ENCODE assay signal across 1 cellular context in genomic region chr12:53200458-53201169, GRCh38.
TF ChIP-seq lines count a peak whose summit lies in the region.

No MANE protein-coding gene starts in this region.

TF ChIP-seq in GM12878, 131 proteins besides CTCF, POLR2A, EP300 and RAD21 (continues in another document):
- no peak for TF ChIP-seq FOXK2 (IDR thresholded peaks at IDR 0.05)
- TF ChIP-seq IKZF2 (IDR thresholded peaks at IDR 0.05) = peak; percentile 100
- TF ChIP-seq RELA (IDR thresholded peaks at IDR 0.05; ENCODE audit: borderline replicate concordance, partially characterized antibody) = no peak
- peak; percentile 80; the same call in 1 of the 2 replicates for TF ChIP-seq BACH1 (IDR thresholded peaks at IDR 0.05; ENCODE audit: borderline replicate concordance)
- peak in 1 of 2 experiments; percentile 78; a peak in 2 of 4 replicates for TF ChIP-seq BHLHE40 (IDR thresholded peaks at IDR 0.05; ENCODE audit: borderline replicate concordance in 1 of 2, low read depth in 2 of 2, low read length in 1 of 2)
- no peak for TF ChIP-seq MXI1 (IDR thresholded peaks at IDR 0.05; ENCODE audit: low read depth, low read length)
- peak; percentile 83 for TF ChIP-seq ATF2 (IDR thresholded peaks at IDR 0.05; ENCODE audit: low read length)
- TF ChIP-seq ZNF274 (IDR thresholded peaks at IDR 0.05; ENCODE audit: insufficient read depth, insufficient read length) = no peak
- TF ChIP-seq NFXL1 (IDR thresholded peaks at IDR 0.05; ENCODE audit: borderline replicate concordance) = peak; percentile 98
- peak; percentile 81 for TF ChIP-seq IRF4 (IDR thresholded peaks at IDR 0.05; ENCODE audit: low read depth, low read length)
- 0 out of 2 replicates have a peak, but pooled peaks have one; percentile 12 for TF ChIP-seq GABPA (IDR thresholded peaks at IDR 0.05; ENCODE audit: low read depth)
- peak; percentile 95 for TF ChIP-seq MTA3 (IDR thresholded peaks at IDR 0.05; ENCODE audit: borderline replicate concordance, low read length)
- peak; percentile 24; the same call in 1 of the 2 replicates for TF ChIP-seq JUNB (IDR thresholded peaks at IDR 0.05)
- TF ChIP-seq, protein P1, sequence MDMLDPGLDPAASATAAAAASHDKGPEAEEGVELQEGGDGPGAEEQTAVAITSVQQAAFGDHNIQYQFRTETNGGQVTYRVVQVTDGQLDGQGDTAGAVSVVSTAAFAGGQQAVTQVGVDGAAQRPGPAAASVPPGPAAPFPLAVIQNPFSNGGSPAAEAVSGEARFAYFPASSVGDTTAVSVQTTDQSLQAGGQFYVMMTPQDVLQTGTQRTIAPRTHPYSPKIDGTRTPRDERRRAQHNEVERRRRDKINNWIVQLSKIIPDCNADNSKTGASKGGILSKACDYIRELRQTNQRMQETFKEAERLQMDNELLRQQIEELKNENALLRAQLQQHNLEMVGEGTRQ (IDR thresholded peaks at IDR 0.05; ENCODE audit: borderline replicate concordance, low read depth, low read length) = no peak
- no peak for TF ChIP-seq SMAD1 (IDR thresholded peaks at IDR 0.05; ENCODE audit: low read depth, partially characterized antibody)
- TF ChIP-seq SREBF2 (IDR thresholded peaks at IDR 0.05; ENCODE audit: low read length) = no peak
- TF ChIP-seq TCF12 (IDR thresholded peaks at IDR 0.05; ENCODE audit: low read depth, low read length) = 0 out of 2 replicates have a peak, but pooled peaks have one; percentile 4
- no peak for TF ChIP-seq SP1 (IDR thresholded peaks at IDR 0.05; ENCODE audit: low read depth, low read length)
- TF ChIP-seq HCFC1 (IDR thresholded peaks at IDR 0.05; ENCODE audit: low read length) = no peak
- TF ChIP-seq CBFB (IDR thresholded peaks at IDR 0.05; ENCODE audit: low read depth) = peak; percentile 88
- no peak for TF ChIP-seq IRF5 (IDR thresholded peaks at IDR 0.05; ENCODE audit: borderline replicate concordance)
- TF ChIP-seq, protein P2, sequence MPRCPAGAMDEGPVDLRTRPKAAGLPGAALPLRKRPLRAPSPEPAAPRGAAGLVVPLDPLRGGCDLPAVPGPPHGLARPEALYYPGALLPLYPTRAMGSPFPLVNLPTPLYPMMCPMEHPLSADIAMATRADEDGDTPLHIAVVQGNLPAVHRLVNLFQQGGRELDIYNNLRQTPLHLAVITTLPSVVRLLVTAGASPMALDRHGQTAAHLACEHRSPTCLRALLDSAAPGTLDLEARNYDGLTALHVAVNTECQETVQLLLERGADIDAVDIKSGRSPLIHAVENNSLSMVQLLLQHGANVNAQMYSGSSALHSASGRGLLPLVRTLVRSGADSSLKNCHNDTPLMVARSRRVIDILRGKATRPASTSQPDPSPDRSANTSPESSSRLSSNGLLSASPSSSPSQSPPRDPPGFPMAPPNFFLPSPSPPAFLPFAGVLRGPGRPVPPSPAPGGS (IDR thresholded peaks at IDR 0.05; ENCODE audit: borderline replicate concordance, insufficient read depth, low read depth, low read length, poor library complexity, severe bottlenecking) = peak; percentile 14
- TF ChIP-seq ZNF217 (IDR thresholded peaks at IDR 0.05) = peak; percentile 90
- TF ChIP-seq CREM (IDR thresholded peaks at IDR 0.05; ENCODE audit: low read depth) = peak; percentile 78
- no peak for TF ChIP-seq NR2C2 (IDR thresholded peaks at IDR 0.05; ENCODE audit: borderline replicate concordance, control insufficient read depth, insufficient read length, low read depth)
- no peak for TF ChIP-seq ZZZ3 (IDR thresholded peaks at IDR 0.05; ENCODE audit: control insufficient read depth, insufficient read length, low read depth)
- TF ChIP-seq SUPT20H (IDR thresholded peaks at IDR 0.05; ENCODE audit: borderline replicate concordance, control insufficient read depth, low read depth, low read length) = no peak
- TF ChIP-seq NBN (IDR thresholded peaks at IDR 0.05) = peak; percentile 91
- TF ChIP-seq EGR1 (IDR thresholded peaks at IDR 0.05; ENCODE audit: borderline replicate concordance in 1 of 2, low read depth in 2 of 2, low read length in 2 of 2) = 0 out of 3 replicates have a peak, but pooled peaks of 1 of the 2 experiments have one; percentile 25
- peak; percentile 72; the same call in 1 of the 2 replicates for TF ChIP-seq PML (IDR thresholded peaks at IDR 0.05; ENCODE audit: low read length)
- no peak for TF ChIP-seq EZH2 (IDR thresholded peaks at IDR 0.05; ENCODE audit: borderline replicate concordance, control insufficient read depth, low read depth, low read length)
- no peak for TF ChIP-seq ESRRA (IDR thresholded peaks at IDR 0.05; ENCODE audit: low read length)
- TF ChIP-seq KLF5 (IDR thresholded peaks at IDR 0.05; ENCODE audit: partially characterized antibody) = no peak
- no peak for TF ChIP-seq USF1 (IDR thresholded peaks at IDR 0.05; ENCODE audit: borderline replicate concordance, extremely low read length, insufficient read depth, low read depth, low read length)
- TF ChIP-seq YBX1 (IDR thresholded peaks at IDR 0.05) = no peak
- TF ChIP-seq BCL11A (IDR thresholded peaks at IDR 0.05; ENCODE audit: low read depth, low read length) = peak; percentile 71; the same call in 1 of the 2 replicates
- TF ChIP-seq ELK1 (IDR thresholded peaks at IDR 0.05; ENCODE audit: low read depth, low read length) = no peak
- TF ChIP-seq, protein P3, sequence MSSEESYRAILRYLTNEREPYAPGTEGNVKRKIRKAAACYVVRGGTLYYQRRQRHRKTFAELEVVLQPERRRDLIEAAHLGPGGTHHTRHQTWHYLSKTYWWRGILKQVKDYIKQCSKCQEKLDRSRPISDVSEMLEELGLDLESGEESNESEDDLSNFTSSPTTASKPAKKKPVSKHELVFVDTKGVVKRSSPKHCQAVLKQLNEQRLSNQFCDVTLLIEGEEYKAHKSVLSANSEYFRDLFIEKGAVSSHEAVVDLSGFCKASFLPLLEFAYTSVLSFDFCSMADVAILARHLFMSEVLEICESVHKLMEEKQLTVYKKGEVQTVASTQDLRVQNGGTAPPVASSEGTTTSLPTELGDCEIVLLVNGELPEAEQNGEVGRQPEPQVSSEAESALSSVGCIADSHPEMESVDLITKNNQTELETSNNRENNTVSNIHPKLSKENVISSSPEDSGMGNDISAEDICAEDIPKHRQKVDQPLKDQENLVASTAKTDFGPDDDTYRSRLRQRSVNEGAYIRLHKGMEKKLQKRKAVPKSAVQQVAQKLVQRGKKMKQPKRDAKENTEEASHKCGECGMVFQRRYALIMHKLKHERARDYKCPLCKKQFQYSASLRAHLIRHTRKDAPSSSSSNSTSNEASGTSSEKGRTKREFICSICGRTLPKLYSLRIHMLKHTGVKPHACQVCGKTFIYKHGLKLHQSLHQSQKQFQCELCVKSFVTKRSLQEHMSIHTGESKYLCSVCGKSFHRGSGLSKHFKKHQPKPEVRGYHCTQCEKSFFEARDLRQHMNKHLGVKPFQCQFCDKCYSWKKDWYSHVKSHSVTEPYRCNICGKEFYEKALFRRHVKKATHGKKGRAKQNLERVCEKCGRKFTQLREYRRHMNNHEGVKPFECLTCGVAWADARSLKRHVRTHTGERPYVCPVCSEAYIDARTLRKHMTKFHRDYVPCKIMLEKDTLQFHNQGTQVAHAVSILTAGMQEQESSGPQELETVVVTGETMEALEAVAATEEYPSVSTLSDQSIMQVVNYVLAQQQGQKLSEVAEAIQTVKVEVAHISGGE (CRISPR knock-in tag; IDR thresholded peaks at IDR 0.05) = no peak
- no peak for TF ChIP-seq ZBTB33 (IDR thresholded peaks at IDR 0.05)
- peak; percentile 49; the same call in 1 of the 2 replicates for TF ChIP-seq YY1 (IDR thresholded peaks at IDR 0.05; ENCODE audit: low read depth, low read length)
- peak; percentile 61; the same call in 1 of the 2 replicates for TF ChIP-seq CHD2 (IDR thresholded peaks at IDR 0.05; ENCODE audit: borderline replicate concordance, low read depth, low read length)
- no peak for TF ChIP-seq NRF1 (conservative IDR thresholded peaks at IDR 0.05; ENCODE audit: low read depth, low read length)
- TF ChIP-seq JUND (IDR thresholded peaks at IDR 0.05; ENCODE audit: low read depth, low read length) = no peak
- TF ChIP-seq NFYA (IDR thresholded peaks at IDR 0.05; ENCODE audit: borderline replicate concordance, low read depth, low read length) = no peak
- no peak for TF ChIP-seq PBX3 (IDR thresholded peaks at IDR 0.05; ENCODE audit: insufficient replicate concordance, low read depth, low read length)
- TF ChIP-seq IKZF1 (conservative IDR thresholded peaks at IDR 0.05) = peak; percentile 100
- TF ChIP-seq ETV6 (conservative IDR thresholded peaks at IDR 0.05 in 1 of 2, IDR thresholded peaks at IDR 0.05 in 1 of 2; ENCODE audit: borderline replicate concordance in 1 of 2, low read depth in 1 of 2) = peak in 1 of 2 experiments; percentile 92; a peak in 2 of 4 replicates
- TF ChIP-seq ATF7 (IDR thresholded peaks at IDR 0.05; ENCODE audit: low read depth) = peak; percentile 66; the same call in 1 of the 2 replicates
